In the genomic region with DNA sequence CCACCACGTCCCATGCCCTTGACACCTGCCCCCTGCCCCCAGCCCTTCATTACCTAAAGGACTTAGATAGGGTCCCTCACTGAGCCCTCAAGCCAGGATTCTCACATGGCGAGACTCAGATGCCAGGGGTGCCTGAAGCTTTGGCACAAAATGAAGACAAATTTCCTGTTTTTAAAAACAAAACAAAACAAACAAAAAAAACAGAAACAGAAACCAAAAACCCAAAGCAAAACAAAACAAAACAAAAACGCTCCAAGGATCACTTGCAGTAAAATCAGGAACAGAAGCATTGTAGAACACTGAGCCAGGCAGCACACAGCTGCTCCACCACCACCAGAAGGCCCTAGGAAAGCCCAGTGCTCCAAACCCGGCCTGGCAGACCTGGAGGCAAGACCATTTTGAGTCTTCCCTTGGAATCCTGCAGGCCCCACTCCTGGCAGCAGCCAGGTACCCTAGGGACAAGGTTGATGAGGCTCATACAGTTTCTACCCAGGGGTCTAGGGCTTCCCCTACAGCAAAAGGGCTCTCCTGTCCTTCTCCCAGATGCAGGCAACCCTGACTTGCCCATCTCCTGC, we compare ENCODE assay signal across 11 cellular contexts. TPM values are rescaled to one million over a fixed set of nuclear protein-coding genes. Genes with fewer than 3 reads are reported as not detected.
A peak's percentile ranks its signal among the peaks of the same experiment; 100 is the strongest.
DNase-seq lines count a peak whose midpoint lies in the region; ATAC-seq and TF ChIP-seq lines count a peak whose summit lies in the region.
"Had no signal": no experiment of that assay in that cellular context is flagged by ENCODE, and none has a peak within 500 bp of the region (broad histone marks: within the 10 kb centered on the region; RNA-seq: fewer than 3 reads in every experiment).

No MANE protein-coding gene starts in this region.

- no peaks in the 10 kb centered on the region for H3K36me3 ChIP-seq in hepatocyte (replicated peaks; ENCODE audit: insufficient read depth, low read depth)
- no peaks in the 10 kb centered on the region for H3K36me3 ChIP-seq in tibial nerve
- no peaks in the 10 kb centered on the region for H3K36me3 ChIP-seq in gastroesophageal sphincter
- H3K36me3 ChIP-seq: ovary had no signal

- H3K27me3 Mint-ChIP-seq in activated CD8-positive, alpha-beta memory T cell treated with anti-CD3 and anti-CD28 coated beads, Interleukin-2, amount 10 ng/mL, durations not matched to agents 7 days and 5 days = no peaks in the 10 kb centered on the region
- H3K27me3 Mint-ChIP-seq in activated T-helper 1 cell treated with anti-CD3 and anti-CD28 coated beads, Interleukin-12 subunit alpha, Interleukin-12 subunit beta, Interleukin-2, Interleukin-4 antibody, amounts not matched to agents 30 ng/mL and 10 ng/mL and 1 ng/mL, durations not matched to agents 14 hours and 24 hours and 36 hours (ENCODE audit: insufficient read depth) = no peaks in the 10 kb centered on the region

- TF ChIP-seq CTCF in hepatocyte (IDR thresholded peaks at IDR 0.05; ENCODE audit: poor library complexity) (no peak), tibial nerve (IDR thresholded peaks at IDR 0.05) (no peak), gastroesophageal sphincter (IDR thresholded peaks at IDR 0.05) (no peak)

- no peaks in the 10 kb centered on the region for H4K20me1 ChIP-seq in hepatocyte (ENCODE audit: insufficient read depth, poor library complexity, severe bottlenecking)

- H3K4me3 Mint-ChIP-seq in activated CD8-positive, alpha-beta memory T cell treated with anti-CD3 and anti-CD28 coated beads, Interleukin-2, amount 10 ng/mL, durations not matched to agents 7 days and 5 days = peak overlapping the region; percentile 21
- peak overlapping the region; percentile 20 for H3K4me3 Mint-ChIP-seq in activated T-helper 1 cell treated with anti-CD3 and anti-CD28 coated beads, Interleukin-12 subunit alpha, Interleukin-12 subunit beta, Interleukin-2, Interleukin-4 antibody, amounts not matched to agents 30 ng/mL and 10 ng/mL and 1 ng/mL, durations not matched to agents 14 hours and 24 hours and 36 hours

- peaks cover 77% of the 10 kb centered on the region for H3K79me2 ChIP-seq in hepatocyte

- no peak for TF ChIP-seq EP300 in tibial nerve (IDR thresholded peaks at IDR 0.05)
- TF ChIP-seq EP300 in gastroesophageal sphincter (IDR thresholded peaks at IDR 0.05) = no peak

- DNase-seq in activated CD8-positive, alpha-beta memory T cell treated with anti-CD3 and anti-CD28 coated beads, Interleukin-2, amount 10 ng/mL, durations not matched to agents 7 days and 5 days = no peak
- DNase-seq in activated CD8-positive, alpha-beta memory T cell treated with anti-CD3 and anti-CD28 coated beads, Interleukin-2, amount 50 U/mL, for 4 hours = no peak
- no peak for DNase-seq in activated T-helper 1 cell treated with anti-CD3 and anti-CD28 coated beads, Interleukin-12 subunit alpha, Interleukin-12 subunit beta, Interleukin-2, Interleukin-4 antibody, amounts not matched to agents 30 ng/mL and 10 ng/mL and 1 ng/mL, durations not matched to agents 14 hours and 24 hours and 36 hours (ENCODE audit: low spot score)
- DNase-seq in hepatocyte (ENCODE audit: low spot score) = no peak
- DNase-seq in tibial nerve (ENCODE audit: low spot score in 2 of 2) = no peak
- DNase-seq in activated CD4-positive, CD25-positive, alpha-beta regulatory T cell treated with anti-CD3 and anti-CD28 coated beads, Interleukin-2, amount 50 U/mL, for 72 hours = no peak
- no peak for DNase-seq in NCI-H1092 (lab: John Stamatoyannopoulos, UW)
- DNase-seq: AML-193, NCI-H510A had no signal

- CTCF ChIA-PET in activated CD8-positive, alpha-beta memory T cell treated with anti-CD3 and anti-CD28 coated beads, Interleukin-2, amount 10 ng/mL, durations not matched to agents 7 days and 5 days (lab: Charles Lee) = interaction anchor here (1.3 to 19.3 kb wide), 6 partner anchors 9 to 60 kb away, joined by 3 to 541 read pairs (median 9); a partner anchor contains a TSS

- peak overlapping the region; percentile 80 for H3K27ac Mint-ChIP-seq in activated CD8-positive, alpha-beta memory T cell treated with anti-CD3 and anti-CD28 coated beads, Interleukin-2, amount 10 ng/mL, durations not matched to agents 7 days and 5 days
- peak overlapping the region; percentile 71 for H3K27ac Mint-ChIP-seq in activated T-helper 1 cell treated with anti-CD3 and anti-CD28 coated beads, Interleukin-12 subunit alpha, Interleukin-12 subunit beta, Interleukin-2, Interleukin-4 antibody, amounts not matched to agents 30 ng/mL and 10 ng/mL and 1 ng/mL, durations not matched to agents 14 hours and 24 hours and 36 hours

- no peaks in the 10 kb centered on the region for H3K9me3 Mint-ChIP-seq in activated CD8-positive, alpha-beta memory T cell treated with anti-CD3 and anti-CD28 coated beads, Interleukin-2, amount 10 ng/mL, durations not matched to agents 7 days and 5 days (ENCODE audit: low read depth)
- no peaks in the 10 kb centered on the region for H3K9me3 Mint-ChIP-seq in activated T-helper 1 cell treated with anti-CD3 and anti-CD28 coated beads, Interleukin-12 subunit alpha, Interleukin-12 subunit beta, Interleukin-2, Interleukin-4 antibody, amounts not matched to agents 30 ng/mL and 10 ng/mL and 1 ng/mL, durations not matched to agents 14 hours and 24 hours and 36 hours

- intact Hi-C loops in activated T-helper 1 cell treated with anti-CD3 and anti-CD28 coated beads, Interleukin-12 subunit alpha, Interleukin-12 subunit beta, Interleukin-2, Interleukin-4 antibody, amounts not matched to agents 30 ng/mL and 10 ng/mL and 1 ng/mL, durations not matched to agents 14 hours and 24 hours and 36 hours (cut with micrococcal nuclease) = no loop called here

- no peaks in the 10 kb centered on the region for H3K36me3 Mint-ChIP-seq in activated CD8-positive, alpha-beta memory T cell treated with anti-CD3 and anti-CD28 coated beads, Interleukin-2, amount 10 ng/mL, durations not matched to agents 7 days and 5 days
- no peaks in the 10 kb centered on the region for H3K36me3 Mint-ChIP-seq in activated T-helper 1 cell treated with anti-CD3 and anti-CD28 coated beads, Interleukin-12 subunit alpha, Interleukin-12 subunit beta, Interleukin-2, Interleukin-4 antibody, amounts not matched to agents 30 ng/mL and 10 ng/mL and 1 ng/mL, durations not matched to agents 14 hours and 24 hours and 36 hours (ENCODE audit: low read depth)

- H3K4me2 ChIP-seq in hepatocyte = peak overlapping the region; percentile 69

- no peaks in the 10 kb centered on the region for H3K27me3 ChIP-seq in hepatocyte
- H3K27me3 ChIP-seq in tibial nerve = no peaks in the 10 kb centered on the region
- H3K27me3 ChIP-seq in gastroesophageal sphincter = no peaks in the 10 kb centered on the region
- H3K27me3 ChIP-seq: ovary had no signal

- TF ChIP-seq POLR2A in tibial nerve (IDR thresholded peaks at IDR 0.05) (no peak), gastroesophageal sphincter (IDR thresholded peaks at IDR 0.05) (no peak)

- no peaks in the 10 kb centered on the region for H3K9me2 ChIP-seq in hepatocyte (replicated peaks; ENCODE audit: insufficient read depth)

- H3K9me3 ChIP-seq in hepatocyte (ENCODE audit: low read depth) (no peaks in the 10 kb centered on the region), tibial nerve (no peaks in the 10 kb centered on the region), gastroesophageal sphincter (no peaks in the 10 kb centered on the region)
- H3K9me3 ChIP-seq: ovary had no signal

- H2AFZ ChIP-seq in hepatocyte = no peak overlapping the region

- no peak for ATAC-seq in activated CD8-positive, alpha-beta memory T cell treated with anti-CD3 and anti-CD28 coated beads, Interleukin-2, amount 10 ng/mL, durations not matched to agents 7 days and 5 days
- ATAC-seq in gastroesophageal sphincter = no peak

- 61% methylated on average over 4 of the region's 4 CpGs for WGBS in hepatocyte (ENCODE audit: low lambda C conversion rate, missing lambda C conversion rate)
- WGBS in tibial nerve, 2 donors = 35 to 41% methylated on average over 4 of the region's 4 CpGs
- WGBS in gastroesophageal sphincter (ENCODE audit: low coverage in 1 of 2), 2 donors = 36% methylated on average over 2 of the region's 4 CpGs; no CpG with 5 or more reads in 1 of the 2 donors

- H3K27ac ChIP-seq in hepatocyte = peak overlapping the region; percentile 64
- peak overlapping the region; percentile 65 to 92 (median 80) for H3K27ac ChIP-seq in tibial nerve
- H3K27ac ChIP-seq in gastroesophageal sphincter = peak overlapping the region in 2 of 4 donors; percentile 9 to 20

- H3K4me1 ChIP-seq in hepatocyte (ENCODE audit: insufficient read depth) (peaks cover 89% of the 10 kb centered on the region), tibial nerve (peaks cover 0 to 94% (median 61%) of the 10 kb centered on the region in 4 donors), gastroesophageal sphincter (peaks cover 0 to 82% (median 30%) of the 10 kb centered on the region in 3 donors)

- H3K4me1 Mint-ChIP-seq in activated CD8-positive, alpha-beta memory T cell treated with anti-CD3 and anti-CD28 coated beads, Interleukin-2, amount 10 ng/mL, durations not matched to agents 7 days and 5 days = peaks cover 41% of the 10 kb centered on the region
- H3K4me1 Mint-ChIP-seq in activated T-helper 1 cell treated with anti-CD3 and anti-CD28 coated beads, Interleukin-12 subunit alpha, Interleukin-12 subunit beta, Interleukin-2, Interleukin-4 antibody, amounts not matched to agents 30 ng/mL and 10 ng/mL and 1 ng/mL, durations not matched to agents 14 hours and 24 hours and 36 hours (ENCODE audit: low read depth) = peaks cover 44% of the 10 kb centered on the region

- no peak overlapping the region for H3K4me3 ChIP-seq in hepatocyte
- peak overlapping the region in 1 of 4 donors; percentile 5 for H3K4me3 ChIP-seq in tibial nerve
- H3K4me3 ChIP-seq in gastroesophageal sphincter = no peak overlapping the region
- H3K4me3 ChIP-seq: ovary had no signal

RNA-seq across cellular contexts. Expression of a gene that starts 20.8 kb away (rescaled TPM):
- total RNA-seq in activated CD8-positive, alpha-beta memory T cell treated with anti-CD3 and anti-CD28 coated beads, Interleukin-2, amount 10 ng/mL, durations not matched to agents 7 days and 5 days = 10 to 100 TPM; 67.7 to 85.8 TPM
- total RNA-seq in activated T-helper 1 cell treated with anti-CD3 and anti-CD28 coated beads, Interleukin-12 subunit alpha, Interleukin-12 subunit beta, Interleukin-2, Interleukin-4 antibody, amounts not matched to agents 30 ng/mL and 10 ng/mL and 1 ng/mL, durations not matched to agents 14 hours and 24 hours and 36 hours = 38.2 and 40.5 TPM in 2 replicates
- total RNA-seq in hepatocyte (22.0 and 35.6 TPM in 2 replicates), tibial nerve (100 to 1,000 TPM in 3 of 4 donors, 10 to 100 TPM in 1; 71.6 to 125 (median 104) TPM), gastroesophageal sphincter (10 to 100 TPM; 45.5 to 70.5 (median 56.5) TPM)
- polyA plus RNA-seq in hepatocyte = 32.2 and 33.8 TPM in 2 replicates
